Comparison of ENCODE assay signal across 22 cellular contexts in genomic region chr10:125020386-125020785, GRCh38.
DNase-seq lines count a peak whose midpoint lies in the region; ATAC-seq and TF ChIP-seq lines count a peak whose summit lies in the region.
"Had no signal": no experiment of that assay in that cellular context is flagged by ENCODE, and none has a peak within 500 bp of the region (broad histone marks: within the 10 kb centered on the region; RNA-seq: fewer than 3 reads in every experiment).

No MANE protein-coding gene starts in this region.

- TF ChIP-seq CTCF in VCaP (conservative IDR thresholded peaks at IDR 0.05), result no peak
- no peak for TF ChIP-seq CTCF in neural progenitor cell (IDR thresholded peaks at IDR 0.05)

- H3K4me1 ChIP-seq in BLaER1, result peaks cover 49% of the 10 kb centered on the region
- H3K4me1 ChIP-seq in neural progenitor cell, result peaks cover 8% of the 10 kb centered on the region

- H3K36me3 Mint-ChIP-seq in immature natural killer cell (peaks cover 8 to 38% (median 10%) of the 10 kb centered on the region in 3 donors), neural progenitor cell (peaks cover 48% of the 10 kb centered on the region)
- H3K36me3 Mint-ChIP-seq: IgD-negative memory B cell had no signal

- H3K4me3 ChIP-seq in BLaER1, result no peak overlapping the region
- H3K4me3 ChIP-seq in neural progenitor cell, result no peak overlapping the region
- H3K4me3 ChIP-seq: SJCRH30 had no signal

- H3K27ac ChIP-seq in BLaER1 (no peak overlapping the region), VCaP (peak overlapping the region; percentile 87; the same call in 1 of the 2 replicates), neural progenitor cell (no peak overlapping the region)
- H3K27ac ChIP-seq: SJCRH30 had no signal

- H3K9me3 ChIP-seq in BLaER1, result peaks cover 40% of the 10 kb centered on the region
- peaks cover 6% of the 10 kb centered on the region for H3K9me3 ChIP-seq in neural progenitor cell (ENCODE audit: low read depth)
- H3K9me3 ChIP-seq: BE2C, SJCRH30 had no signal

- ATAC-seq in GM19463 (IDR thresholded peaks at IDR 0.05; ENCODE audit: unreplicated experiment) (no peak), HG03571 (IDR thresholded peaks at IDR 0.05; ENCODE audit: unreplicated experiment) (no peak)
- ATAC-seq: HCT116, Panc1 had no signal

- H3K27ac Mint-ChIP-seq in immature natural killer cell (peak overlapping the region in 5 of 6 donors; percentile 28 to 70 (median 46)), neural progenitor cell (peak overlapping the region; percentile 42)
- H3K27ac Mint-ChIP-seq: CD4-positive, alpha-beta T cell; IgD-negative memory B cell had no signal

- no peaks in the 10 kb centered on the region for H3K9me3 Mint-ChIP-seq in immature natural killer cell
- peaks cover 19% of the 10 kb centered on the region for H3K9me3 Mint-ChIP-seq in neural progenitor cell

- H3K27me3 Mint-ChIP-seq in immature natural killer cell (ENCODE audit: low read depth in 3 of 3) (peaks cover 4 to 13% (median 4%) of the 10 kb centered on the region in 3 donors), neural progenitor cell (ENCODE audit: insufficient read depth, low read depth) (peaks cover 8% of the 10 kb centered on the region)

- H3K4me3 Mint-ChIP-seq in immature natural killer cell (peak overlapping the region in 1 of 5 donors; percentile 21), neural progenitor cell (peak overlapping the region; percentile 33)
- H3K4me3 Mint-ChIP-seq: CD4-positive, alpha-beta T cell; IgD-negative memory B cell had no signal

- H3K4me1 Mint-ChIP-seq in immature natural killer cell, result peaks cover 83 to 97% of the 10 kb centered on the region in 2 donors
- H3K4me1 Mint-ChIP-seq in neural progenitor cell, result peaks cover 46% of the 10 kb centered on the region

- DNase-seq in immature natural killer cell (no peak), neural progenitor cell (ENCODE audit: low spot score) (no peak), hepatic stellate cell (ENCODE audit: low spot score) (no peak)
- DNase-seq: BE2C; CD4-positive, alpha-beta T cell; COR-L47; DMS79 treated with DMSO at 0.1 percent for 48 hours; NCI-H1694; NCI-H2081; NCI-H2171; NCI-H345; NCI-H524; NCI-H774; NK-92 treated with Interleukin-12 subunit alpha and Interleukin-12 subunit beta, amount 100 ng/mL, for 24 hours; SJCRH30 had no signal

- peaks cover 99% of the 10 kb centered on the region for H3K79me2 ChIP-seq in neural progenitor cell (ENCODE audit: low read depth)

- H3K4me2 ChIP-seq in BLaER1 (peak overlapping the region; percentile 48; the same call in 1 of the 2 replicates), neural progenitor cell (no peak overlapping the region)

- H3K9ac ChIP-seq in BLaER1 (no peak overlapping the region), neural progenitor cell (no peak overlapping the region)

- H4K20me1 ChIP-seq in BLaER1 (peaks cover 100% of the 10 kb centered on the region), neural progenitor cell (ENCODE audit: low read depth) (peaks cover 48% of the 10 kb centered on the region)

- H3F3A ChIP-seq in neural progenitor cell (ENCODE audit: low read depth), result no peaks in the 10 kb centered on the region

- no peak overlapping the region for H2AFZ ChIP-seq in neural progenitor cell (replicated peaks)

- H3K27me3 ChIP-seq in BLaER1 (no peaks in the 10 kb centered on the region), neural progenitor cell (no peaks in the 10 kb centered on the region)
- H3K27me3 ChIP-seq: BE2C, SJCRH30 had no signal

- H3K36me3 ChIP-seq in BLaER1, result peaks cover 91% of the 10 kb centered on the region
- H3K36me3 ChIP-seq in neural progenitor cell, result no peaks in the 10 kb centered on the region
